ENCODE assay signal across 1 cellular context in genomic region chr17:19017401-19017800, GRCh38.
TF ChIP-seq lines count a peak whose summit lies in the region.

No MANE protein-coding gene starts in this region.

TF ChIP-seq in IMR-90, 13 proteins besides CTCF, POLR2A, EP300 and RAD21:
- TF ChIP-seq RCOR1 (IDR thresholded peaks at IDR 0.05; ENCODE audit: insufficient replicate concordance, low read length) (no peak), NFE2L2 (IDR thresholded peaks at IDR 0.05; ENCODE audit: low read depth, low read length) (no peak), USF2 (IDR thresholded peaks at IDR 0.05; ENCODE audit: low read depth, low read length) (no peak), MAZ (IDR thresholded peaks at IDR 0.05; ENCODE audit: borderline replicate concordance, low read depth, low read length) (no peak), FOS (IDR thresholded peaks at IDR 0.05; ENCODE audit: low read depth, low read length) (no peak), CEBPB (IDR thresholded peaks at IDR 0.05; ENCODE audit: low read depth, low read length) (no peak), SMC3 (IDR thresholded peaks at IDR 0.05; ENCODE audit: low read depth, low read length) (no peak), BHLHE40 (IDR thresholded peaks at IDR 0.05; ENCODE audit: low read depth, low read length) (no peak), CHD1 (IDR thresholded peaks at IDR 0.05; ENCODE audit: low read depth, low read length) (no peak), RFX5 (IDR thresholded peaks at IDR 0.05; ENCODE audit: low read depth, low read length) (no peak), MXI1 (IDR thresholded peaks at IDR 0.05; ENCODE audit: borderline replicate concordance, low read depth, low read length) (no peak), MAFK (IDR thresholded peaks at IDR 0.05; ENCODE audit: low read depth, low read length) (no peak), ELK1 (IDR thresholded peaks at IDR 0.05; ENCODE audit: borderline replicate concordance, low read depth, low read length) (no peak)
